In genomic region chr7:5695709-5696345, GRCh38 we compare ENCODE assay signal across 8 cellular contexts.
DNase-seq lines count a peak whose midpoint lies in the region; ATAC-seq, FAIRE-seq and TF ChIP-seq lines count a peak whose summit lies in the region.

No MANE protein-coding gene starts in this region.

- H3K27ac Mint-ChIP-seq in naive B cell, result peak overlapping the region; percentile 86 to 100 (median 96)

- peak overlapping the region; percentile 78 for H3K4me2 ChIP-seq in Karpas-422 (ENCODE audit: low read depth, low read length, poor library complexity, severe bottlenecking)

- peak; percentile 70 for DNase-seq in AG04450 (ENCODE audit: low read depth, low spot score)
- no peak for DNase-seq in Karpas-422
- DNase-seq in colonic mucosa, result no peak
- no peak for DNase-seq in naive B cell
- DNase-seq in GM10248 (ENCODE audit: extremely low spot score), result no peak
- DNase-seq in midbrain (lab: John Stamatoyannopoulos, UW), result no peak
- no peak for DNase-seq in G401 (ENCODE audit: low spot score)
- no peak for DNase-seq in urothelium cell line (ENCODE audit: low spot score)

- H3K27ac ChIP-seq in AG04450 (ENCODE audit: low read depth, low read length) (peak overlapping the region; percentile 99), Karpas-422 (ENCODE audit: low read length) (peak overlapping the region; percentile 94), colonic mucosa (peak overlapping the region; percentile 75)

- H3K9me3 ChIP-seq in AG04450 (ENCODE audit: control insufficient read depth, insufficient read depth, low read length), result no peaks in the 10 kb centered on the region
- no peaks in the 10 kb centered on the region for H3K9me3 ChIP-seq in Karpas-422 (ENCODE audit: low read length)
- H3K9me3 ChIP-seq in colonic mucosa, result no peaks in the 10 kb centered on the region

- H3K9me2 ChIP-seq in Karpas-422 (replicated peaks; ENCODE audit: insufficient read depth, low read length), result no peaks in the 10 kb centered on the region

- ATAC-seq in naive B cell (ENCODE audit: low read depth in 2 of 2), result no peak

- peaks cover 98% of the 10 kb centered on the region for H3K4me1 ChIP-seq in Karpas-422 (ENCODE audit: low read length)
- H3K4me1 ChIP-seq in colonic mucosa, result peaks cover 13% of the 10 kb centered on the region

- TF ChIP-seq CTCF in AG04450 (IDR thresholded peaks at IDR 0.05; ENCODE audit: low read depth, low read length) (no peak), colonic mucosa (IDR thresholded peaks at IDR 0.05) (no peak), GM10248 (IDR thresholded peaks at IDR 0.05; ENCODE audit: control extremely low read depth, extremely low read depth, low read depth, missing control alignments) (no peak)

- no peaks in the 10 kb centered on the region for H3K27me3 Mint-ChIP-seq in naive B cell

- CTCF ChIA-PET in AG04450 (lab: Charles Lee) (interaction anchor here (0.6 to 1.6 kb wide), 2 partner anchors 31 to 69 kb away, joined by 4 to 7 read pairs; no protein-coding TSS in a partner anchor), GM10248 (lab: Yijun Ruan, JAX) (interaction anchor here (0.8 to 8.1 kb wide), 4 partner anchors 8 to 18 kb away, joined by 3 to 104 read pairs (median 9); no protein-coding TSS in a partner anchor)

- no peaks in the 10 kb centered on the region for H3K27me3 ChIP-seq in AG04450 (ENCODE audit: control insufficient read depth, insufficient read depth, low read length)
- no peaks in the 10 kb centered on the region for H3K27me3 ChIP-seq in Karpas-422 (ENCODE audit: low read length)
- no peaks in the 10 kb centered on the region for H3K27me3 ChIP-seq in colonic mucosa

- H3K4me3 Mint-ChIP-seq in naive B cell, result peak overlapping the region; percentile 79 to 95 (median 92)

- H3K36me3 Mint-ChIP-seq in naive B cell, result peaks cover 11 to 12% of the 10 kb centered on the region in 2 donors

- no peak overlapping the region for H2AFZ ChIP-seq in Karpas-422 (ENCODE audit: low read length)

- intact Hi-C loops in colonic mucosa (cut with DNase I), result no loop called here

- H3K9ac ChIP-seq in Karpas-422 (ENCODE audit: low read length), result peak overlapping the region; percentile 62
- H3K9ac ChIP-seq in colonic mucosa (ENCODE audit: low read depth in 2 of 2, low read length in 2 of 2), result peak overlapping the region; percentile 66

- H4K20me1 ChIP-seq in Karpas-422 (ENCODE audit: insufficient read depth, low read depth, low read length), result no peaks in the 10 kb centered on the region

- H3K36me3 ChIP-seq in Karpas-422 (ENCODE audit: insufficient read depth, low read length) (no peaks in the 10 kb centered on the region), colonic mucosa (no peaks in the 10 kb centered on the region)

- peaks cover 57% of the 10 kb centered on the region for H3K79me2 ChIP-seq in Karpas-422 (ENCODE audit: low read length)

- POLR2A ChIA-PET in AG04450 (lab: Yijun Ruan, JAX), result interaction anchor here (0.6 to 1.3 kb wide), 3 partner anchors 14 to 257 kb away, joined by 3 to 7 read pairs (median 3); no protein-coding TSS in a partner anchor
- POLR2A ChIA-PET in GM10248 (lab: Yijun Ruan, JAX), result interaction anchor here (3.1 kb wide), 1 partner anchor 8 kb away, joined by 13 read pairs; no protein-coding TSS in a partner anchor

- H3K4me3 ChIP-seq in AG04450 (ENCODE audit: low read depth, low read length) (peak overlapping the region; percentile 45), Karpas-422 (ENCODE audit: low read length) (no peak overlapping the region), colonic mucosa (no peak overlapping the region)

- in situ Hi-C loops in G401 (cut with HindIII; ENCODE audit: low sequenced_read_pairs), result no loop called here

- peaks cover 83 to 100% (median 97%) of the 10 kb centered on the region in 3 donors for H3K4me1 Mint-ChIP-seq in naive B cell

- no peaks in the 10 kb centered on the region for H3K9me3 Mint-ChIP-seq in naive B cell

- FAIRE-seq in urothelium cell line (lab: Jason Lieb, UNC), result no peak
